In the genomic region with DNA sequence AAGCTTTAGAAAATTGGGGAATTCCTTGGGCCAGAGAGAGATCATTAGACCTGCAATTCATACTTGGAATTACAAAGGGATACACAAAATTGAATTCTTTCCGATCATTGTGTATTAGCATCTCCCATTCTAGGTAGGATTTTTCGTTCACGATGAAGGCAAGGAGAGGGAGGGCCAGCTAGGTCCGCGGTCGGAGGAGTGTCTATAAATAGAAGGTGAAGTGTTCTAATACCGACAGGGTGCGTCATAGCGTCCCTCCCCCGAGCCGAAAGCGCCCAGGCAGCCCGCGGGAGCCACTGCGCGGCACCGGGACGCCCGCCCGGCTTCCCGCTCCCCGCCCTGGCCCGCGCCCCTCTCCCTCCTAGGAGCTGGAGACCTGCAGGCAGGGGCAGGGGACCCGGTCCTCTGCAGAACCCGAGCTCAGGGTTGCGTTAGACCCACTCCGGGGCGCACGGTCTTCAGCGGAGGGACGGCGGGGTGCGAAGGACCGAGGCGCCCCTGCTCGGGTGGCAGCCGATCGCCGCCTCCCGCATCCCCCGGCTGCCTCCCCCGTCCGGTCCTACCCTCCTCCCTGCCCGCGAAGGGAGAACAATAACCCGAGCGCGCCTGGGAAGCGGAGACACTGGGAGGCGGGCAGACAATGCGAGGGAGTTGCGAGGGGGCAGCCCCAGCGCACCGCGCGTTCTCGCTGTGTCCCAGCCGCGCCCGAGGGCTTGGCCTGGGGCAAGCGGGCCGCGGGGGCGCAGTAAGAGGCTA, we compare ENCODE assay signal across 8 cellular contexts.
DNase-seq lines count a peak whose midpoint lies in the region; TF ChIP-seq lines count a peak whose summit lies in the region.

No MANE protein-coding gene starts in this region.

- H3F3A ChIP-seq in MM.1S (ENCODE audit: insufficient read depth, low read length), result peaks cover 22% of the 10 kb centered on the region

- DNase-seq in MM.1S (peak; percentile 92), SK-N-DZ (ENCODE audit: low spot score) (peak; percentile 79), glutamatergic neuron (peak; percentile 80), osteocyte (ENCODE audit: extremely low spot score, unreplicated experiment) (peak; percentile 92), tibial artery (peak; percentile 90 to 94)

- POLR2A ChIA-PET in HEK293 (lab: Yijun Ruan, JAX), result interaction anchor here (0.5 to 4.1 kb wide), 15 partner anchors 8 to 361 kb away, joined by 3 to 78 read pairs (median 3); a partner anchor contains a TSS

- H3K36me3 Mint-ChIP-seq in activated naive CD4-positive, alpha-beta T cell treated with anti-CD3 and anti-CD28 coated beads, Interleukin-2, amount 50 U/mL, for 24 hours, result no peaks in the 10 kb centered on the region
- H3K36me3 Mint-ChIP-seq in glutamatergic neuron (ENCODE audit: unreplicated experiment) (no peaks in the 10 kb centered on the region), osteocyte (ENCODE audit: unreplicated experiment) (no peaks in the 10 kb centered on the region)

- peak overlapping the region; percentile 90 for H3K4me3 Mint-ChIP-seq in activated naive CD4-positive, alpha-beta T cell treated with anti-CD3 and anti-CD28 coated beads, Interleukin-2, amount 50 U/mL, for 24 hours
- H3K4me3 Mint-ChIP-seq in glutamatergic neuron (ENCODE audit: unreplicated experiment) (peak overlapping the region; percentile 98), osteocyte (ENCODE audit: unreplicated experiment) (peak overlapping the region; percentile 80)

- CTCF ChIA-PET in HEK293 (lab: Yijun Ruan, JAX), result interaction anchor here (0.6 to 1.2 kb wide), 8 partner anchors 14 to 274 kb away, joined by 3 to 10 read pairs (median 4); no protein-coding TSS in a partner anchor

- no peaks in the 10 kb centered on the region for H3K9me3 Mint-ChIP-seq in activated naive CD4-positive, alpha-beta T cell treated with anti-CD3 and anti-CD28 coated beads, Interleukin-2, amount 50 U/mL, for 24 hours
- peaks cover 3% of the 10 kb centered on the region for H3K9me3 Mint-ChIP-seq in glutamatergic neuron (ENCODE audit: unreplicated experiment)
- H3K9me3 Mint-ChIP-seq in osteocyte (ENCODE audit: unreplicated experiment), result no peaks in the 10 kb centered on the region

- intact Hi-C loops in tibial artery (cut with DNase I; ENCODE audit: low total_unique reads), result loop anchor here (2.0 to 5.0 kb wide), 2 partner anchors 17 to 121 kb away; no protein-coding TSS in a partner anchor

- H3K4me1 ChIP-seq in HEK293 (ENCODE audit: control insufficient read depth, insufficient read depth, low read length) (peaks cover 9% of the 10 kb centered on the region), MM.1S (ENCODE audit: low read length) (peaks cover 24% of the 10 kb centered on the region), tibial artery (peaks cover 0 to 12% (median 0%) of the 10 kb centered on the region in 4 donors)

- H3K4me3 ChIP-seq in GM08714 (ENCODE audit: low read length) (peak overlapping the region; percentile 80), HEK293 (ENCODE audit: low read depth, low read length) (peak overlapping the region; percentile 64), MM.1S (ENCODE audit: low read length) (peak overlapping the region; percentile 64), tibial artery (peak overlapping the region; percentile 85)

- H3K9me3 ChIP-seq in HEK293 (ENCODE audit: control insufficient read depth, insufficient read depth, low read depth, low read length) (no peaks in the 10 kb centered on the region), MM.1S (replicated peaks; ENCODE audit: insufficient read depth, low read length) (no peaks in the 10 kb centered on the region), tibial artery (no peaks in the 10 kb centered on the region)

- H3K79me2 ChIP-seq in MM.1S (ENCODE audit: low read length), result no peaks in the 10 kb centered on the region

- peak overlapping the region; percentile 85 for H3K4me2 ChIP-seq in MM.1S (ENCODE audit: low read depth, low read length)

- no peaks in the 10 kb centered on the region for H3K9me2 ChIP-seq in MM.1S (replicated peaks; ENCODE audit: insufficient read depth, low read length)

- peak overlapping the region; percentile 92 for H3K27ac ChIP-seq in HEK293 (ENCODE audit: extremely low read depth, low read depth, low read length)
- peak overlapping the region; percentile 85 for H3K27ac ChIP-seq in MM.1S (ENCODE audit: low read length)
- H3K27ac ChIP-seq in tibial artery, result peak overlapping the region; percentile 97 to 100

- H2AFZ ChIP-seq in MM.1S (ENCODE audit: low read length), result peak overlapping the region; percentile 83

- peak overlapping the region; percentile 86 for H3K27ac Mint-ChIP-seq in activated naive CD4-positive, alpha-beta T cell treated with anti-CD3 and anti-CD28 coated beads, Interleukin-2, amount 50 U/mL, for 24 hours
- peak overlapping the region; percentile 96 for H3K27ac Mint-ChIP-seq in glutamatergic neuron (ENCODE audit: unreplicated experiment)
- peak overlapping the region; percentile 92 for H3K27ac Mint-ChIP-seq in osteocyte (ENCODE audit: unreplicated experiment)

- H3K27me3 ChIP-seq in MM.1S (replicated peaks; ENCODE audit: insufficient read depth, low read length), result no peaks in the 10 kb centered on the region
- H3K27me3 ChIP-seq in tibial artery, result no peaks in the 10 kb centered on the region

- TF ChIP-seq CTCF in HEK293 (tag by site-specific recombination; IDR thresholded peaks at IDR 0.05), result peak; percentile 59
- no peak for TF ChIP-seq CTCF in MM.1S (IDR thresholded peaks at IDR 0.05; ENCODE audit: low read length)
- no peak for TF ChIP-seq CTCF in glutamatergic neuron (IDR thresholded peaks at IDR 0.05; ENCODE audit: partially characterized antibody, unreplicated experiment)
- no peak for TF ChIP-seq CTCF in osteocyte (IDR thresholded peaks at IDR 0.05)
- no peak for TF ChIP-seq CTCF in tibial artery (IDR thresholded peaks at IDR 0.05)

- H3K27me3 Mint-ChIP-seq in activated naive CD4-positive, alpha-beta T cell treated with anti-CD3 and anti-CD28 coated beads, Interleukin-2, amount 50 U/mL, for 24 hours, result no peaks in the 10 kb centered on the region
- H3K27me3 Mint-ChIP-seq in glutamatergic neuron (ENCODE audit: unreplicated experiment), result peaks cover 3% of the 10 kb centered on the region
- no peaks in the 10 kb centered on the region for H3K27me3 Mint-ChIP-seq in osteocyte (ENCODE audit: unreplicated experiment)

- H3K36me3 ChIP-seq in HEK293 (ENCODE audit: control insufficient read depth in 2 of 2, insufficient read depth in 1 of 2, low read length in 2 of 2) (no peaks in the 10 kb centered on the region), MM.1S (replicated peaks; ENCODE audit: insufficient read depth, low read length) (no peaks in the 10 kb centered on the region), tibial artery (no peaks in the 10 kb centered on the region)

- peak overlapping the region; percentile 96 for H3K9ac ChIP-seq in MM.1S (ENCODE audit: low read length)

- H3K4me1 Mint-ChIP-seq in activated naive CD4-positive, alpha-beta T cell treated with anti-CD3 and anti-CD28 coated beads, Interleukin-2, amount 50 U/mL, for 24 hours, result peaks cover 41% of the 10 kb centered on the region
- H3K4me1 Mint-ChIP-seq in glutamatergic neuron (ENCODE audit: low read depth, unreplicated experiment) (peaks cover 17% of the 10 kb centered on the region), osteocyte (ENCODE audit: unreplicated experiment) (peaks cover 16% of the 10 kb centered on the region)

- no peaks in the 10 kb centered on the region for H4K20me1 ChIP-seq in MM.1S (ENCODE audit: insufficient read depth, low read length)

TF ChIP-seq in HEK293, 187 proteins besides CTCF, POLR2A, EP300 and RAD21 (continues in another document):
- peak; percentile 77 for TF ChIP-seq ZNF600 (tag by site-specific recombination; IDR thresholded peaks at IDR 0.05)
- peak; percentile 74 for TF ChIP-seq SP2 (tag by site-specific recombination; IDR thresholded peaks at IDR 0.05)
- TF ChIP-seq ZNF658 (tag by site-specific recombination; IDR thresholded peaks at IDR 0.05), result no peak
- peak; percentile 68; the same call in 1 of the 2 replicates for TF ChIP-seq ZFP37 (tag by site-specific recombination; IDR thresholded peaks at IDR 0.05)
- TF ChIP-seq WT1 (tag by site-specific recombination; IDR thresholded peaks at IDR 0.05), result peak; percentile 82
- TF ChIP-seq ZXDB (tag by site-specific recombination; IDR thresholded peaks at IDR 0.05), result peak; percentile 96
- TF ChIP-seq EGR2 (tag by site-specific recombination; IDR thresholded peaks at IDR 0.05; ENCODE audit: low read depth), result peak; percentile 88
- TF ChIP-seq ZNF157 (tag by site-specific recombination; IDR thresholded peaks at IDR 0.05), result no peak
- TF ChIP-seq KLF8 (tag by site-specific recombination; IDR thresholded peaks at IDR 0.05), result peak; percentile 77; the same call in 1 of the 2 replicates
- no peak for TF ChIP-seq YY1 (tag by site-specific recombination; IDR thresholded peaks at IDR 0.05)
- TF ChIP-seq ZNF274 (IDR thresholded peaks at IDR 0.05; ENCODE audit: low read length), result no peak
- TF ChIP-seq ZNF274 (tag by site-specific recombination; IDR thresholded peaks at IDR 0.05; ENCODE audit: borderline replicate concordance), result no peak
- TF ChIP-seq ZNF670 (tag by site-specific recombination; IDR thresholded peaks at IDR 0.05; ENCODE audit: low read depth), result no peak
- peak; percentile 87 for TF ChIP-seq ZEB2 (tag by site-specific recombination; IDR thresholded peaks at IDR 0.05)
- no peak for TF ChIP-seq ZNF239 (tag by site-specific recombination; IDR thresholded peaks at IDR 0.05)
- TF ChIP-seq ZFHX2 (tag by site-specific recombination; conservative IDR thresholded peaks at IDR 0.05), result peak; percentile 88
- TF ChIP-seq SP3 (tag by site-specific recombination; IDR thresholded peaks at IDR 0.05), result peak; percentile 67
- peak; percentile 98 for TF ChIP-seq ZBTB8A (tag by site-specific recombination; IDR thresholded peaks at IDR 0.05)
- TF ChIP-seq ZNF776 (tag by site-specific recombination; IDR thresholded peaks at IDR 0.05; ENCODE audit: borderline replicate concordance), result no peak
- TF ChIP-seq MZF1 (tag by site-specific recombination; IDR thresholded peaks at IDR 0.05; ENCODE audit: borderline replicate concordance), result peak; percentile 78
- TF ChIP-seq ZNF174 (tag by site-specific recombination; IDR thresholded peaks at IDR 0.05), result no peak
- no peak for TF ChIP-seq ZNF169 (tag by site-specific recombination; IDR thresholded peaks at IDR 0.05)
- no peak for TF ChIP-seq ZNF473 (tag by site-specific recombination; IDR thresholded peaks at IDR 0.05)
- peak; percentile 63 for TF ChIP-seq ZNF202 (tag by site-specific recombination; IDR thresholded peaks at IDR 0.05; ENCODE audit: borderline replicate concordance)
- TF ChIP-seq ZNF660 (tag by site-specific recombination; IDR thresholded peaks at IDR 0.05), result peak; percentile 22; the same call in 1 of the 2 replicates
- TF ChIP-seq ZNF830 (tag by site-specific recombination; IDR thresholded peaks at IDR 0.05; ENCODE audit: low read depth), result no peak

Comparison
In these comparisons a context has a peak if more than half of its experiments do, and no peak if none do; other contexts are left out.
1. Peak in every context shown above with its lines: DNase-seq, H3K4me3 ChIP-seq and H3K27ac ChIP-seq.